8 cellular contexts compared by ENCODE assay signal in the genomic region with DNA sequence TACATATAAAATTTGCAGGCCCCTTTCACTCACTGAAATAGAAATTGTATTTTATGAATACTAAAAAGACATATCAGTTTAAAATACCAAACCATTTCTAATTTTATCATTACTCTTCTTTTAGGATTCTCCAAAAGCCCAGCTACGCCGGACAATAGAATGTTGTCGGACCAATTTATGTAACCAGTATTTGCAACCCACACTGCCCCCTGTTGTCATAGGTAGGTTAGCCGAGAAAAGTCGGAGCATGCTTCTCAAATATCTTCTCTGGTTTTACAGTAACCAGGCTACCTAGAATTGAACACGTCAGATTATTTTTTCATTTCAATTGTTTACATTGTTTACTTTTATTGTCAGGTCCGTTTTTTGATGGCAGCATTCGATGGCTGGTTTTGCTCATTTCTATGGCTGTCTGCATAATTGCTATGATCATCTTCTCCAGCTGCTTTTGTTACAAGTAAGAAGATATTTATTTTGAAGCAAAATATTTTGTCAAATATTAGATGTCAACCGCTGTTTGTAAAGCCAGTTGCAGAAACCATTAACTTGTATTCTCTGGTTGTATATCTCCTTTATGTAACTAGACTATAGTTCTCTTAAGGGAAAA. TPM values are rescaled to one million over a fixed set of nuclear protein-coding genes. Genes with fewer than 3 reads are reported as not detected.
DNase-seq lines count a peak whose midpoint lies in the region; ATAC-seq and TF ChIP-seq lines count a peak whose summit lies in the region.

No MANE protein-coding gene starts in this region.

- no peaks in the 10 kb centered on the region for H3K79me2 ChIP-seq in KMS-11 (ENCODE audit: insufficient read depth, low read depth)

- H3K4me3 ChIP-seq in KMS-11 (IDR thresholded peaks at IDR 0.05; ENCODE audit: insufficient read depth, low read depth, low read length) (no peak overlapping the region), kidney epithelial cell (ENCODE audit: low read depth, low read length) (no peak overlapping the region)

- TF ChIP-seq CTCF in KMS-11 (conservative IDR thresholded peaks at IDR 0.05; ENCODE audit: low read depth, low read length) (peak; percentile 48; the same call in 1 of the 2 replicates), kidney epithelial cell (IDR thresholded peaks at IDR 0.05; ENCODE audit: insufficient read depth, low read length, poor library complexity, severe bottlenecking) (peak; percentile 71)

- H3K27me3 ChIP-seq in KMS-11 (ENCODE audit: insufficient read depth, low read depth) (no peaks in the 10 kb centered on the region), kidney epithelial cell (ENCODE audit: control insufficient read depth, insufficient read depth, low read length) (no peaks in the 10 kb centered on the region)

- no peak overlapping the region for H3K27ac ChIP-seq in KMS-11

- H3K9ac ChIP-seq in KMS-11: no peak overlapping the region

- no peak for ATAC-seq in HG02970 (IDR thresholded peaks at IDR 0.05; ENCODE audit: low FRiP score, unreplicated experiment)

- peak; percentile 24 to 65 for DNase-seq in NCI-H526 (lab: John Stamatoyannopoulos, UW)
- DNase-seq in NCI-H526 treated with DMSO at 0.1 percent for 48 hours (lab: John Stamatoyannopoulos, UW): no peak
- peak; percentile 33 for DNase-seq in SKM-1 treated with dmso at 0.1 percent for 144 hours (lab: John Stamatoyannopoulos, UW; ENCODE audit: unreplicated experiment)
- peak; percentile 82 for DNase-seq in cerebellar cortex (ENCODE audit: low spot score)
- no peak for DNase-seq in kidney epithelial cell (ENCODE audit: low read depth)
- DNase-seq in stimulated activated CD4-positive, alpha-beta T cell treated with anti-CD3 and anti-CD28 coated beads, Interleukin-2, amount 100 ng/mL, for 4 hours (ENCODE audit: low read depth): peak; percentile 4

- H3K36me3 ChIP-seq in KMS-11 (ENCODE audit: insufficient read depth) (no peaks in the 10 kb centered on the region), kidney epithelial cell (ENCODE audit: control insufficient read depth, insufficient read depth, low read length) (peaks cover 2% of the 10 kb centered on the region)

- H3K4me2 ChIP-seq in KMS-11: no peak overlapping the region

- no peaks in the 10 kb centered on the region for H4K20me1 ChIP-seq in KMS-11 (ENCODE audit: insufficient read depth)

- no peak overlapping the region for H2AFZ ChIP-seq in KMS-11 (ENCODE audit: low read depth)

- no peaks in the 10 kb centered on the region for H3K4me1 ChIP-seq in KMS-11 (ENCODE audit: low read depth, poor library complexity, severe bottlenecking)

RNA-seq across cellular contexts. Expression of a gene that starts 57.6 kb away (rescaled TPM):
- 0.08 and 0.14 TPM in 2 replicates for total RNA-seq in kidney epithelial cell

RNA-seq across cellular contexts. Expression of a gene that starts 58.6 kb away (rescaled TPM):
- 0.21 TPM in 1 of 2 replicates, not detected in the other for total RNA-seq in kidney epithelial cell

Comparison
In these comparisons a context has a peak if more than half of its experiments do, and no peak if none do; other contexts are left out.
1. DNase-seq: peak in NCI-H526 (2 of 2), SKM-1 treated with dmso at 0.1 percent for 144 hours (single experiment), cerebellar cortex (single experiment) and stimulated activated CD4-positive, alpha-beta T cell treated with anti-CD3 and anti-CD28 coated beads, Interleukin-2, amount 100 ng/mL, for 4 hours (single experiment); none in NCI-H526 treated with DMSO at 0.1 percent for 48 hours (single experiment) and kidney epithelial cell (single experiment).